1 cellular context compared by ENCODE assay signal in the genomic region with DNA sequence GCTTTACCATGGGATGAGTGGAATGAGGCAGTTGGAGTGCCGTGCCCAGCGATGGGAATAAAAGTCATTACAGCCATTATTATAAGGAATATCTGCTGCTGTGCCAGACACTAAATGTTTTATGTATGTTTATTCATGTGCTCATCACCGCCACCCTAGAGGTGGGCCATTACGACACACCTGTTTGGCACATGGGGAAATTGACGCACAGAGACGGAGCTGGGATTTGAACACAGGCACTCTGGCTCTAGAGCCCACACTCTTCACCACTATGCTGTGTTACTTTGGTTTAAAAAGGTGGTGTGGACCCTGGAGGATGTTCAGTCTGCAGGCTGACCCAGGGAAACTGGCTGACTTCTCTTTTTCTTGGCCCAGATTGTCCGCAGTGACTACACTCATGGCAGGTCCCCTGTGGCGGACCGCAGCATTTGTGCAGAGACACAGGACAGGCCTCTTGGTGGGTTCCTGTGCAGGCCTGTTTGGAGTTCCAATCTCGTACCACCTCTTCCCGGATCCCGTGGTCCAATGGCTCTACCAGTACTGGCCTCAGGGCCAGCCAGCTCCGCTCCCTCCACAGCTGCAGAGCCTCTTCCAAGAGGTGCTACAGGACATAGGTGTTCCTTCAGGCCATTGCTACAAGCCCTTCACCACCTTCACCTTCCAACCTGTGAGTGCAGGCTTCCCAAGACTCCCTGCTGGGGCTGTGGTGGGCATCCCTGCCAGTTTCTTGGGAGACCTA.
TF ChIP-seq lines count a peak whose summit lies in the region.

No MANE protein-coding gene starts in this region.

TF ChIP-seq in SK-N-SH treated with all-trans-retinoic acid at 6 μM for 48 hours, 23 proteins besides CTCF, POLR2A, EP300 and RAD21 (continued from another document):
- TF ChIP-seq, protein P1, sequence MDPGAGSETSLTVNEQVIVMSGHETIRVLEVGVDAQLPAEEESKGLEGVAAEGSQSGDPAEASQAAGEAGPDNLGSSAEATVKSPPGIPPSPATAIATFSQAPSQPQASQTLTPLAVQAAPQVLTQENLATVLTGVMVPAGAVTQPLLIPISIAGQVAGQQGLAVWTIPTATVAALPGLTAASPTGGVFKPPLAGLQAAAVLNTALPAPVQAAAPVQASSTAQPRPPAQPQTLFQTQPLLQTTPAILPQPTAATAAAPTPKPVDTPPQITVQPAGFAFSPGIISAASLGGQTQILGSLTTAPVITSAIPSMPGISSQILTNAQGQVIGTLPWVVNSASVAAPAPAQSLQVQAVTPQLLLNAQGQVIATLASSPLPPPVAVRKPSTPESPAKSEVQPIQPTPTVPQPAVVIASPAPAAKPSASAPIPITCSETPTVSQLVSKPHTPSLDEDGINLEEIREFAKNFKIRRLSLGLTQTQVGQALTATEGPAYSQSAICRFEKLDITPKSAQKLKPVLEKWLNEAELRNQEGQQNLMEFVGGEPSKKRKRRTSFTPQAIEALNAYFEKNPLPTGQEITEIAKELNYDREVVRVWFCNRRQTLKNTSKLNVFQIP (CRISPR knock-in tag; IDR thresholded peaks at IDR 0.05; ENCODE audit: borderline replicate concordance, low read depth): no peak
- TF ChIP-seq GLIS3 (CRISPR knock-in tag; IDR thresholded peaks at IDR 0.05) (no peak), BACH2 (CRISPR knock-in tag; IDR thresholded peaks at IDR 0.05; ENCODE audit: borderline replicate concordance) (no peak), OSR1 (CRISPR knock-in tag; IDR thresholded peaks at IDR 0.05) (no peak), ISL1 (CRISPR knock-in tag; IDR thresholded peaks at IDR 0.05) (no peak)
